Comparison of ENCODE assay signal across 27 cellular contexts in the genomic region with DNA sequence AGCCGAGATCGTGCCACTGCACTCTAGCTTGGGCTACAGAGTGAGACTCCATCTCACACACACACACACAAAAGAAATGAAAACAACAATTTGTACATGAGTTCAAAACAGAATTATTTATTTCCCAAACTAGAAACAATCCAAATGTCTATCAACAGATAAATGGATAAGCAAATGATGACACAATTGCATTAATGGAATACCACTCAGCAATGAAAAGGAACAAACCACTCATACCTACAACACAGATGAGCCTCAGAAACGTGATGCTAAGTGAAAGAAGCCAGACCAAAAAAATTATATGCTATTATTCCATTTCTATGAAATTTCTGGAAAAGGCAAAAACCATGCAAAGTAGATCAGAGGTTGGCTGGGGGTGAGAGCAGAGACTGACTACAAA. TPM values are rescaled to one million over a fixed set of nuclear protein-coding genes. Genes with fewer than 3 reads are reported as not detected.
DNase-seq lines count a peak whose midpoint lies in the region; ATAC-seq and TF ChIP-seq lines count a peak whose summit lies in the region.
"Had no signal": no experiment of that assay in that cellular context is flagged by ENCODE, and none has a peak within 500 bp of the region (broad histone marks: within the 10 kb centered on the region; RNA-seq: fewer than 3 reads in every experiment).

No MANE protein-coding gene starts in this region.

- peaks cover 6% of the 10 kb centered on the region for H3K9me3 Mint-ChIP-seq in activated naive CD8-positive, alpha-beta T cell treated with anti-CD3 and anti-CD28 coated beads, Interleukin-2, amount 10 ng/mL, durations not matched to agents 7 days and 5 days
- H3K9me3 Mint-ChIP-seq in activated naive CD8-positive, alpha-beta T cell treated with anti-CD3 and anti-CD28 coated beads for 36 hours = peaks cover 5% of the 10 kb centered on the region
- H3K9me3 Mint-ChIP-seq in IgD-negative memory B cell = peaks cover 1 to 6% (median 2%) of the 10 kb centered on the region in 3 donors
- peaks cover 21% of the 10 kb centered on the region for H3K9me3 Mint-ChIP-seq in glutamatergic neuron (ENCODE audit: unreplicated experiment)
- H3K9me3 Mint-ChIP-seq in osteocyte (ENCODE audit: unreplicated experiment) = no peaks in the 10 kb centered on the region

- H3K4me3 Mint-ChIP-seq in activated naive CD8-positive, alpha-beta T cell treated with anti-CD3 and anti-CD28 coated beads, Interleukin-2, amount 10 ng/mL, durations not matched to agents 7 days and 5 days = peak overlapping the region; percentile 15
- no peak overlapping the region for H3K4me3 Mint-ChIP-seq in activated naive CD8-positive, alpha-beta T cell treated with anti-CD3 and anti-CD28 coated beads for 36 hours
- H3K4me3 Mint-ChIP-seq in IgD-negative memory B cell = peak overlapping the region in 3 of 4 donors; percentile 12 to 84 (median 63)
- H3K4me3 Mint-ChIP-seq in glutamatergic neuron (ENCODE audit: unreplicated experiment) = peak overlapping the region; percentile 48
- peak overlapping the region; percentile 19 for H3K4me3 Mint-ChIP-seq in osteocyte (ENCODE audit: unreplicated experiment)

- ATAC-seq in activated naive CD8-positive, alpha-beta T cell treated with anti-CD3 and anti-CD28 coated beads, Interleukin-2, amount 10 ng/mL, durations not matched to agents 7 days and 5 days (ENCODE audit: low read depth) = no peak
- no peak for ATAC-seq in GM19397 (IDR thresholded peaks at IDR 0.05; ENCODE audit: unreplicated experiment)
- ATAC-seq in upper lobe of right lung = no peak
- no peak for ATAC-seq in left colon
- ATAC-seq: GM12878, Right ventricle myocardium inferior had no signal

- peaks cover 18% of the 10 kb centered on the region for H3K4me1 Mint-ChIP-seq in activated naive CD8-positive, alpha-beta T cell treated with anti-CD3 and anti-CD28 coated beads, Interleukin-2, amount 10 ng/mL, durations not matched to agents 7 days and 5 days
- peaks cover 13% of the 10 kb centered on the region for H3K4me1 Mint-ChIP-seq in activated naive CD8-positive, alpha-beta T cell treated with anti-CD3 and anti-CD28 coated beads for 36 hours
- H3K4me1 Mint-ChIP-seq in IgD-negative memory B cell = peaks cover 11 to 18% (median 12%) of the 10 kb centered on the region in 3 donors
- peaks cover 3% of the 10 kb centered on the region for H3K4me1 Mint-ChIP-seq in glutamatergic neuron (ENCODE audit: low read depth, unreplicated experiment)
- H3K4me1 Mint-ChIP-seq in osteocyte (ENCODE audit: unreplicated experiment) = peaks cover 30% of the 10 kb centered on the region

- no peak overlapping the region for H3K27ac ChIP-seq in upper lobe of right lung
- H3K27ac ChIP-seq: KMS-11, left ventricle myocardium inferior, thyroid gland had no signal

- no peak overlapping the region for H3K27ac Mint-ChIP-seq in activated naive CD8-positive, alpha-beta T cell treated with anti-CD3 and anti-CD28 coated beads, Interleukin-2, amount 10 ng/mL, durations not matched to agents 7 days and 5 days
- no peak overlapping the region for H3K27ac Mint-ChIP-seq in activated naive CD8-positive, alpha-beta T cell treated with anti-CD3 and anti-CD28 coated beads for 36 hours
- H3K27ac Mint-ChIP-seq in IgD-negative memory B cell = no peak overlapping the region
- no peak overlapping the region for H3K27ac Mint-ChIP-seq in glutamatergic neuron (ENCODE audit: unreplicated experiment)
- H3K27ac Mint-ChIP-seq in osteocyte (ENCODE audit: unreplicated experiment) = no peak overlapping the region
- H3K27ac Mint-ChIP-seq: activated naive CD4-positive, alpha-beta T cell treated with anti-CD3 and anti-CD28 coated beads for 36 hours had no signal

- intact Hi-C loops in upper lobe of right lung (cut with DNase I) (no loop called here), left colon (cut with DNase I, micrococcal nuclease) (no loop called here)

- no peak for TF ChIP-seq CTCF in glutamatergic neuron (IDR thresholded peaks at IDR 0.05; ENCODE audit: partially characterized antibody, unreplicated experiment)
- no peak for TF ChIP-seq CTCF in osteocyte (IDR thresholded peaks at IDR 0.05)
- no peak for TF ChIP-seq CTCF in upper lobe of right lung (IDR thresholded peaks at IDR 0.05)

- POLR2A ChIA-PET in activated naive CD8-positive, alpha-beta T cell treated with anti-CD3 and anti-CD28 coated beads, Interleukin-2, amount 10 ng/mL, durations not matched to agents 7 days and 5 days (lab: Charles Lee) = no interaction called here

- H3K36me3 ChIP-seq in upper lobe of right lung = no peaks in the 10 kb centered on the region

- H3K36me3 Mint-ChIP-seq in activated naive CD8-positive, alpha-beta T cell treated with anti-CD3 and anti-CD28 coated beads, Interleukin-2, amount 10 ng/mL, durations not matched to agents 7 days and 5 days = peaks cover 10% of the 10 kb centered on the region
- H3K36me3 Mint-ChIP-seq in activated naive CD8-positive, alpha-beta T cell treated with anti-CD3 and anti-CD28 coated beads for 36 hours = peaks cover 14% of the 10 kb centered on the region
- H3K36me3 Mint-ChIP-seq in IgD-negative memory B cell (no peaks in the 10 kb centered on the region), glutamatergic neuron (ENCODE audit: unreplicated experiment) (no peaks in the 10 kb centered on the region), osteocyte (ENCODE audit: unreplicated experiment) (peaks cover 5% of the 10 kb centered on the region)

- DNase-seq in activated naive CD8-positive, alpha-beta T cell treated with anti-CD3 and anti-CD28 coated beads, Interleukin-2, amount 10 ng/mL, durations not matched to agents 7 days and 5 days = no peak
- no peak for DNase-seq in activated naive CD8-positive, alpha-beta T cell treated with anti-CD3 and anti-CD28 coated beads for 36 hours
- DNase-seq in glutamatergic neuron (no peak), osteocyte (ENCODE audit: extremely low spot score, unreplicated experiment) (no peak), upper lobe of right lung (no peak), left colon (no peak)
- DNase-seq: activated CD4-positive, alpha-beta T cell treated with anti-CD3 and anti-CD28 coated beads for 48 hours; activated naive CD4-positive, alpha-beta T cell treated with anti-CD3 and anti-CD28 coated beads for 36 hours; activated T-cell treated with anti-CD3 and anti-CD28 coated beads for 4 hours; cerebellar nuclear complex; DND-41; left ventricle myocardium inferior; MV-4-11; NCI-H1694 treated with DMSO at 0.1 percent for 48 hours; NCI-H226; NCI-H82; stimulated activated CD4-positive, alpha-beta T cell treated with anti-CD3 and anti-CD28 coated beads, Interleukin-4, amount 100 ng/mL, for 24 hours; stimulated activated naive CD4-positive, alpha-beta T cell treated with Interleukin-2 at 50 U/mL for 16 hours; thyroid gland had no signal

- no peaks in the 10 kb centered on the region for H3K27me3 Mint-ChIP-seq in activated naive CD8-positive, alpha-beta T cell treated with anti-CD3 and anti-CD28 coated beads, Interleukin-2, amount 10 ng/mL, durations not matched to agents 7 days and 5 days
- H3K27me3 Mint-ChIP-seq in activated naive CD8-positive, alpha-beta T cell treated with anti-CD3 and anti-CD28 coated beads for 36 hours = no peaks in the 10 kb centered on the region
- no peaks in the 10 kb centered on the region for H3K27me3 Mint-ChIP-seq in IgD-negative memory B cell
- peaks cover 10% of the 10 kb centered on the region for H3K27me3 Mint-ChIP-seq in glutamatergic neuron (ENCODE audit: unreplicated experiment)
- H3K27me3 Mint-ChIP-seq in osteocyte (ENCODE audit: unreplicated experiment) = no peaks in the 10 kb centered on the region

- no peak overlapping the region for H3K4me3 ChIP-seq in upper lobe of right lung
- H3K4me3 ChIP-seq: GM12878, left ventricle myocardium inferior, thyroid gland had no signal

- H3K9me3 ChIP-seq in upper lobe of right lung = no peaks in the 10 kb centered on the region
- H3K9me3 ChIP-seq: thyroid gland had no signal

- H3K4me1 ChIP-seq in upper lobe of right lung = peaks cover 16% of the 10 kb centered on the region

- no peaks in the 10 kb centered on the region for H3K27me3 ChIP-seq in upper lobe of right lung
- H3K27me3 ChIP-seq: thyroid gland had no signal

RNA-seq across cellular contexts. Expression of gene PGD, which starts 2.0 kb away (rescaled TPM):
- total RNA-seq in activated naive CD8-positive, alpha-beta T cell treated with anti-CD3 and anti-CD28 coated beads, Interleukin-2, amount 10 ng/mL, durations not matched to agents 7 days and 5 days = 10 to 100 TPM; 67.1 to 67.3 TPM
- 100 to 1,000 TPM; 135 TPM for total RNA-seq in activated naive CD8-positive, alpha-beta T cell treated with anti-CD3 and anti-CD28 coated beads for 36 hours
- 44.8 TPM for polyA plus RNA-seq in IgD-negative memory B cell
- total RNA-seq in glutamatergic neuron (ENCODE audit: unreplicated experiment) (304 TPM), osteocyte (197 and 199 TPM in 2 replicates), upper lobe of right lung (166 TPM), left colon (100 to 1,000 TPM in 1 of 2 donors, 10 to 100 TPM in 1; 68.0 to 105 TPM)

RNA-seq across cellular contexts. Expression of gene CENPS, which starts 33.4 kb away (rescaled TPM):
- total RNA-seq in activated naive CD8-positive, alpha-beta T cell treated with anti-CD3 and anti-CD28 coated beads, Interleukin-2, amount 10 ng/mL, durations not matched to agents 7 days and 5 days = 10 to 100 TPM; 10.0 to 11.5 TPM
- 10 to 100 TPM; 28.5 to 30.6 TPM for total RNA-seq in activated naive CD8-positive, alpha-beta T cell treated with anti-CD3 and anti-CD28 coated beads for 36 hours
- polyA plus RNA-seq in IgD-negative memory B cell = 12.3 TPM
- total RNA-seq in glutamatergic neuron (ENCODE audit: unreplicated experiment) (9.3 TPM), osteocyte (12.0 and 14.1 TPM in 2 replicates), upper lobe of right lung (10.2 TPM), left colon (10 to 100 TPM; 11.8 to 11.9 TPM)

RNA-seq across cellular contexts. Expression of gene CORT, which starts 53.0 kb away (rescaled TPM):
- under 1 TPM; 0.31 to 0.39 TPM for total RNA-seq in activated naive CD8-positive, alpha-beta T cell treated with anti-CD3 and anti-CD28 coated beads, Interleukin-2, amount 10 ng/mL, durations not matched to agents 7 days and 5 days
- not detected for total RNA-seq in activated naive CD8-positive, alpha-beta T cell treated with anti-CD3 and anti-CD28 coated beads for 36 hours
- not detected for polyA plus RNA-seq in IgD-negative memory B cell
- 0.59 TPM for total RNA-seq in glutamatergic neuron (ENCODE audit: unreplicated experiment)
- 0.40 and 0.68 TPM in 2 replicates for total RNA-seq in osteocyte
- not detected for total RNA-seq in upper lobe of right lung
- total RNA-seq in left colon = under 1 TPM; 0.34 to 0.52 TPM
- total RNA-seq: epithelial cell of proximal tubule, fibroblast of villous mesenchyme, HT-29 had no signal
